Comparison of ENCODE assay signal across 18 cellular contexts in genomic region chr2:207097278-207097677, GRCh38.
DNase-seq lines count a peak whose midpoint lies in the region; ATAC-seq, FAIRE-seq and TF ChIP-seq lines count a peak whose summit lies in the region.
"Had no signal": no experiment of that assay in that cellular context is flagged by ENCODE, and none has a peak within 500 bp of the region (broad histone marks: within the 10 kb centered on the region; RNA-seq: fewer than 3 reads in every experiment).

No MANE protein-coding gene starts in this region.

- TF ChIP-seq POLR2A in GM12891 (IDR thresholded peaks at IDR 0.05; ENCODE audit: low read depth, low read length) (no peak), GM12892 (IDR thresholded peaks at IDR 0.05; ENCODE audit: low read depth, low read length) (no peak)

- no peak for FAIRE-seq in GM12891 (lab: Jason Lieb, UNC)
- FAIRE-seq in GM12892 (lab: Jason Lieb, UNC): peak; percentile 24

- ATAC-seq in sciatic nerve: peak; percentile 18
- no peak for ATAC-seq in GM21447 (IDR thresholded peaks at IDR 0.05; ENCODE audit: unreplicated experiment)
- ATAC-seq: SK-N-SH treated with all-trans-retinoic acid at 6 μM for 48 hours had no signal

- no peak for DNase-seq in GM12891 (ENCODE audit: insufficient read length, low spot score)
- DNase-seq in GM12892 (ENCODE audit: insufficient read length): no peak
- no peak for DNase-seq in epithelial cell of prostate (ENCODE audit: low read depth, low spot score)
- DNase-seq in sciatic nerve (ENCODE audit: low spot score): no peak
- DNase-seq in DMS79 (lab: John Stamatoyannopoulos, UW): no peak
- no peak for DNase-seq in GM19240 (ENCODE audit: insufficient read length, low spot score)
- DNase-seq: AML-193, DND-41, KG1, NCI-H1105 treated with DMSO at 0.1 percent for 48 hours, NCI-H1694 treated with DMSO at 0.1 percent for 48 hours, NCI-H2107, NCI-H524, NCI-H82, SIG-M5 had no signal

- peak overlapping the region; percentile 0 for H3K27ac ChIP-seq in epithelial cell of prostate
- H3K27ac ChIP-seq: C4-2B had no signal

- intact Hi-C loops in sciatic nerve (cut with DNase I): no loop called here

TF ChIP-seq in GM12891, 5 proteins besides CTCF, POLR2A, EP300 and RAD21:
- TF ChIP-seq SPI1 (IDR thresholded peaks at IDR 0.05; ENCODE audit: low read depth, low read length) (0 out of 2 replicates have a peak, but pooled peaks have one; percentile 34), TAF1 (IDR thresholded peaks at IDR 0.05; ENCODE audit: low read depth, low read length) (no peak)
